2 cellular contexts compared by ENCODE assay signal in the genomic region with DNA sequence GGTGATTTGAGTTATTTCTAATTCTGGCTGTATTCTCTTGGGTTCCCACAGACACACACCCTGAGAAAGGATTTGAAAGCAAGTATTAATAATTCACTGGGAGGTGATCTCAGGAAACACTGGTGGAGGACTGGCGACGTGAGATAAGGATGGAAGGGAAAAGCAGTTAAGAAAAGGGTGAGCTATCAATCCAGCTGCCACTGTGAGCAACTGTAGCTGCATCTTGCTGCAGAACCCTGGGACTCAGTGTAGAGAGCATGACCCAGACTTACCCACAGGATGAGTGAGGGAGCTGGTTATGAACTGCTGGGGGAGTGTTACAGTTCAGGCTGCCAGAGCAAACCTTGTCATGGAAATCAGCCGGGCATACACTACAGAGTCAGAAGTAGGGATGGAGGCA.
TF ChIP-seq lines count a peak whose summit lies in the region.

No MANE protein-coding gene starts in this region.

TF ChIP-seq in SK-N-SH treated with all-trans-retinoic acid at 6 μM for 48 hours, 23 proteins besides CTCF, POLR2A, EP300 and RAD21:
- TF ChIP-seq ZNF565 (CRISPR knock-in tag; conservative IDR thresholded peaks at IDR 0.05; ENCODE audit: low read depth) (no peak), ZFP30 (CRISPR knock-in tag; IDR thresholded peaks at IDR 0.05) (no peak), TCF4 (CRISPR knock-in tag; IDR thresholded peaks at IDR 0.05; ENCODE audit: borderline replicate concordance) (no peak), ESRRG (CRISPR knock-in tag; IDR thresholded peaks at IDR 0.05) (no peak), ZC3H10 (CRISPR knock-in tag; IDR thresholded peaks at IDR 0.05) (no peak), SNAI2 (CRISPR knock-in tag; IDR thresholded peaks at IDR 0.05) (no peak), ZNF8 (CRISPR knock-in tag; IDR thresholded peaks at IDR 0.05) (no peak), ISL1 (CRISPR knock-in tag; IDR thresholded peaks at IDR 0.05) (no peak), TOX (CRISPR knock-in tag; IDR thresholded peaks at IDR 0.05; ENCODE audit: borderline replicate concordance) (no peak), BACH2 (CRISPR knock-in tag; IDR thresholded peaks at IDR 0.05; ENCODE audit: borderline replicate concordance) (no peak), CSDC2 (CRISPR knock-in tag; IDR thresholded peaks at IDR 0.05) (no peak)
- TF ChIP-seq, protein P1, sequence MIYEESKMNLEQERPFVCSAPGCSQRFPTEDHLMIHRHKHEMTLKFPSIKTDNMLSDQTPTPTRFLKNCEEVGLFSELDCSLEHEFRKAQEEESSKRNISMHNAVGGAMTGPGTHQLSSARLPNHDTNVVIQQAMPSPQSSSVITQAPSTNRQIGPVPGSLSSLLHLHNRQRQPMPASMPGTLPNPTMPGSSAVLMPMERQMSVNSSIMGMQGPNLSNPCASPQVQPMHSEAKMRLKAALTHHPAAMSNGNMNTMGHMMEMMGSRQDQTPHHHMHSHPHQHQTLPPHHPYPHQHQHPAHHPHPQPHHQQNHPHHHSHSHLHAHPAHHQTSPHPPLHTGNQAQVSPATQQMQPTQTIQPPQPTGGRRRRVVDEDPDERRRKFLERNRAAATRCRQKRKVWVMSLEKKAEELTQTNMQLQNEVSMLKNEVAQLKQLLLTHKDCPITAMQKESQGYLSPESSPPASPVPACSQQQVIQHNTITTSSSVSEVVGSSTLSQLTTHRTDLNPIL (CRISPR knock-in tag; IDR thresholded peaks at IDR 0.05; ENCODE audit: low read depth) = no peak
- TF ChIP-seq, protein P2, sequence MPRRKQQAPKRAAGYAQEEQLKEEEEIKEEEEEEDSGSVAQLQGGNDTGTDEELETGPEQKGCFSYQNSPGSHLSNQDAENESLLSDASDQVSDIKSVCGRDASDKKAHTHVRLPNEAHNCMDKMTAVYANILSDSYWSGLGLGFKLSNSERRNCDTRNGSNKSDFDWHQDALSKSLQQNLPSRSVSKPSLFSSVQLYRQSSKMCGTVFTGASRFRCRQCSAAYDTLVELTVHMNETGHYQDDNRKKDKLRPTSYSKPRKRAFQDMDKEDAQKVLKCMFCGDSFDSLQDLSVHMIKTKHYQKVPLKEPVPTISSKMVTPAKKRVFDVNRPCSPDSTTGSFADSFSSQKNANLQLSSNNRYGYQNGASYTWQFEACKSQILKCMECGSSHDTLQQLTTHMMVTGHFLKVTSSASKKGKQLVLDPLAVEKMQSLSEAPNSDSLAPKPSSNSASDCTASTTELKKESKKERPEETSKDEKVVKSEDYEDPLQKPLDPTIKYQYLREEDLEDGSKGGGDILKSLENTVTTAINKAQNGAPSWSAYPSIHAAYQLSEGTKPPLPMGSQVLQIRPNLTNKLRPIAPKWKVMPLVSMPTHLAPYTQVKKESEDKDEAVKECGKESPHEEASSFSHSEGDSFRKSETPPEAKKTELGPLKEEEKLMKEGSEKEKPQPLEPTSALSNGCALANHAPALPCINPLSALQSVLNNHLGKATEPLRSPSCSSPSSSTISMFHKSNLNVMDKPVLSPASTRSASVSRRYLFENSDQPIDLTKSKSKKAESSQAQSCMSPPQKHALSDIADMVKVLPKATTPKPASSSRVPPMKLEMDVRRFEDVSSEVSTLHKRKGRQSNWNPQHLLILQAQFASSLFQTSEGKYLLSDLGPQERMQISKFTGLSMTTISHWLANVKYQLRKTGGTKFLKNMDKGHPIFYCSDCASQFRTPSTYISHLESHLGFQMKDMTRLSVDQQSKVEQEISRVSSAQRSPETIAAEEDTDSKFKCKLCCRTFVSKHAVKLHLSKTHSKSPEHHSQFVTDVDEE (CRISPR knock-in tag; IDR thresholded peaks at IDR 0.05) = no peak

TF ChIP-seq in SK-N-SH, 30 proteins besides CTCF, POLR2A, EP300 and RAD21:
- TF ChIP-seq, protein P3, sequence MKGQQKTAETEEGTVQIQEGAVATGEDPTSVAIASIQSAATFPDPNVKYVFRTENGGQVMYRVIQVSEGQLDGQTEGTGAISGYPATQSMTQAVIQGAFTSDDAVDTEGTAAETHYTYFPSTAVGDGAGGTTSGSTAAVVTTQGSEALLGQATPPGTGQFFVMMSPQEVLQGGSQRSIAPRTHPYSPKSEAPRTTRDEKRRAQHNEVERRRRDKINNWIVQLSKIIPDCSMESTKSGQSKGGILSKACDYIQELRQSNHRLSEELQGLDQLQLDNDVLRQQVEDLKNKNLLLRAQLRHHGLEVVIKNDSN (IDR thresholded peaks at IDR 0.05; ENCODE audit: borderline replicate concordance, low read depth) = no peak
- no peak for TF ChIP-seq NFIC (IDR thresholded peaks at IDR 0.05; ENCODE audit: borderline replicate concordance)
- no peak for TF ChIP-seq POLR2AphosphoS5 (IDR thresholded peaks at IDR 0.05; ENCODE audit: low read depth, low read length)
- TF ChIP-seq MXI1 (IDR thresholded peaks at IDR 0.05; ENCODE audit: low read depth, low read length) = no peak
- no peak for TF ChIP-seq JUND (IDR thresholded peaks at IDR 0.05)
- TF ChIP-seq RXRA (IDR thresholded peaks at IDR 0.05; ENCODE audit: borderline replicate concordance, low read depth) = no peak
- no peak for TF ChIP-seq SIN3A (IDR thresholded peaks at IDR 0.05; ENCODE audit: borderline replicate concordance, low read depth, low read length)
- no peak for TF ChIP-seq FOSL2 (IDR thresholded peaks at IDR 0.05; ENCODE audit: borderline replicate concordance, low read depth)
- TF ChIP-seq YY1 (IDR thresholded peaks at IDR 0.05; ENCODE audit: low read depth) = no peak
- no peak for TF ChIP-seq FOXJ3 (CRISPR knock-in tag; IDR thresholded peaks at IDR 0.05)
- TF ChIP-seq, protein P4, sequence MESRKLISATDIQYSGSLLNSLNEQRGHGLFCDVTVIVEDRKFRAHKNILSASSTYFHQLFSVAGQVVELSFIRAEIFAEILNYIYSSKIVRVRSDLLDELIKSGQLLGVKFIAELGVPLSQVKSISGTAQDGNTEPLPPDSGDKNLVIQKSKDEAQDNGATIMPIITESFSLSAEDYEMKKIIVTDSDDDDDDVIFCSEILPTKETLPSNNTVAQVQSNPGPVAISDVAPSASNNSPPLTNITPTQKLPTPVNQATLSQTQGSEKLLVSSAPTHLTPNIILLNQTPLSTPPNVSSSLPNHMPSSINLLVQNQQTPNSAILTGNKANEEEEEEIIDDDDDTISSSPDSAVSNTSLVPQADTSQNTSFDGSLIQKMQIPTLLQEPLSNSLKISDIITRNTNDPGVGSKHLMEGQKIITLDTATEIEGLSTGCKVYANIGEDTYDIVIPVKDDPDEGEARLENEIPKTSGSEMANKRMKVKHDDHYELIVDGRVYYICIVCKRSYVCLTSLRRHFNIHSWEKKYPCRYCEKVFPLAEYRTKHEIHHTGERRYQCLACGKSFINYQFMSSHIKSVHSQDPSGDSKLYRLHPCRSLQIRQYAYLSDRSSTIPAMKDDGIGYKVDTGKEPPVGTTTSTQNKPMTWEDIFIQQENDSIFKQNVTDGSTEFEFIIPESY (IDR thresholded peaks at IDR 0.05; ENCODE audit: borderline replicate concordance, low read depth) = no peak
- no peak for TF ChIP-seq TCF12 (IDR thresholded peaks at IDR 0.05)
